Comparison of ENCODE assay signal across 8 cellular contexts in genomic region chr6:166955121-166955864, GRCh38. TPM values are rescaled to one million over a fixed set of nuclear protein-coding genes. Genes with fewer than 3 reads are reported as not detected.
DNase-seq lines count a peak whose midpoint lies in the region; ATAC-seq and TF ChIP-seq lines count a peak whose summit lies in the region.

No MANE protein-coding gene starts in this region.

- H3K27me3 ChIP-seq in H7 (ENCODE audit: control insufficient read depth, insufficient read depth, low read length) (peaks cover 7% of the 10 kb centered on the region), layer of hippocampus (ENCODE audit: control insufficient read depth, insufficient read depth, low read length) (no peaks in the 10 kb centered on the region)

- H3K36me3 Mint-ChIP-seq in MCF 10A (ENCODE audit: insufficient read depth, unreplicated experiment): no peaks in the 10 kb centered on the region

- CTCF ChIA-PET in MCF 10A (lab: Yijun Ruan, JAX): interaction anchor here (0.5 kb wide), 1 partner anchor 9 kb away, joined by 3 read pairs; no protein-coding TSS in a partner anchor

- H3K27me3 Mint-ChIP-seq in MCF 10A (ENCODE audit: insufficient read depth, unreplicated experiment): no peaks in the 10 kb centered on the region

- H3K4me3 Mint-ChIP-seq in MCF 10A (ENCODE audit: unreplicated experiment): peak overlapping the region; percentile 72

- no peaks in the 10 kb centered on the region for H3K9me3 Mint-ChIP-seq in MCF 10A (ENCODE audit: unreplicated experiment)

- ATAC-seq in HG02938 (IDR thresholded peaks at IDR 0.05; ENCODE audit: unreplicated experiment) (no peak), HG03378 (IDR thresholded peaks at IDR 0.05; ENCODE audit: unreplicated experiment) (no peak)

- H3K4me1 Mint-ChIP-seq in MCF 10A (ENCODE audit: insufficient read depth, unreplicated experiment): peaks cover 13% of the 10 kb centered on the region

- H3K36me3 ChIP-seq in H7 (replicated peaks; ENCODE audit: control insufficient read depth, insufficient read depth, low read length): no peaks in the 10 kb centered on the region

- peak; percentile 73 for DNase-seq in H7
- DNase-seq in RPMI8226: peak; percentile 75
- DNase-seq in MCF 10A (ENCODE audit: unreplicated experiment): no peak
- peak; percentile 22 to 72 (median 51) for DNase-seq in stimulated activated naive CD4-positive, alpha-beta T cell (lab: John Stamatoyannopoulos, UW)
- no peak for DNase-seq in putamen (ENCODE audit: low spot score)

- H3K4me3 ChIP-seq in H7 (ENCODE audit: insufficient read depth, low read depth, low read length): peak overlapping the region; percentile 87

- no peak for TF ChIP-seq CTCF in MCF 10A (IDR thresholded peaks at IDR 0.05; ENCODE audit: unreplicated experiment)

- H3K27ac Mint-ChIP-seq in MCF 10A (ENCODE audit: low read depth, unreplicated experiment): no peak overlapping the region

- POLR2A ChIA-PET in MCF 10A (lab: Yijun Ruan, JAX): interaction anchor here (1.1 to 2.5 kb wide), 7 partner anchors 19 to 363 kb away, joined by 3 to 9 read pairs (median 4); partner anchors contain the start of gene CEP43

- H3K27ac ChIP-seq in layer of hippocampus (ENCODE audit: low read depth, low read length): peak overlapping the region; percentile 65

- intact Hi-C loops in MCF 10A (cut with micrococcal nuclease): no loop called here

- BruUV-seq in MCF 10A (replicated peaks; lab: Mats Ljungman, UMichigan): no TSS peak

RNA-seq across cellular contexts. Expression of gene RNASET2, which starts 1.1 kb away (rescaled TPM):
- 27.8 and 41.3 TPM in 2 replicates for total RNA-seq in H7 (2014; rRNA removed; shearing (Covaris generic))
- 8.0 and 10.3 TPM in 2 replicates for total RNA-seq in MCF 10A (2022)

RNA-seq across cellular contexts. Expression of gene CEP43, which starts 43.9 kb away (rescaled TPM):
- 14.8 and 16.8 TPM in 2 replicates for total RNA-seq in H7 (2014; rRNA removed; shearing (Covaris generic))
- 23.8 and 31.0 TPM in 2 replicates for total RNA-seq in MCF 10A (2022)

Comparison
In these comparisons a context has a peak if more than half of its experiments do, and no peak if none do; other contexts are left out.
1. DNase-seq: peak in H7 (single experiment), RPMI8226 (single experiment) and stimulated activated naive CD4-positive, alpha-beta T cell (6 of 6); none in MCF 10A (single experiment) and putamen (single experiment).